ENCODE assay signal across 9 cellular contexts in genomic region chr1:225427249-225428065, GRCh38. TPM values are rescaled to one million over a fixed set of nuclear protein-coding genes. Genes with fewer than 3 reads are reported as not detected.
DNase-seq lines count a peak whose midpoint lies in the region; ATAC-seq, FAIRE-seq and TF ChIP-seq lines count a peak whose summit lies in the region.
"Had no signal": no experiment of that assay in that cellular context is flagged by ENCODE, and none has a peak within 500 bp of the region (broad histone marks: within the 10 kb centered on the region; RNA-seq: fewer than 3 reads in every experiment).

TSS of gene LBR (minus strand) at chr1:225428038. CDS start at chr1:225424075, 3,963 bp downstream.

- POLR2A ChIA-PET in endothelial cell of umbilical vein (lab: Charles Lee) = interaction anchor here (1.2 kb wide), 1 partner anchor 17 kb away, joined by 3 read pairs; no protein-coding TSS in a partner anchor

- BruUV-seq in endothelial cell of umbilical vein (replicated peaks; lab: Mats Ljungman, UMichigan) = no TSS peak

- intact Hi-C loops in endothelial cell of umbilical vein (cut with micrococcal nuclease) = loop anchor here (1.0 to 5.0 kb wide), 4 partner anchors 18 to 1595 kb away; partner anchors contain the start of gene H3-3A
- intact Hi-C loops in mucosa of descending colon (cut with DNase I, micrococcal nuclease) = no loop called here
- intact Hi-C loops in thyroid gland (cut with DNase I) = no loop called here

- H3K9me3 ChIP-seq in endothelial cell of umbilical vein (replicated peaks; ENCODE audit: control insufficient read depth, insufficient read depth, low read length) (no peaks in the 10 kb centered on the region), mucosa of descending colon (no peaks in the 10 kb centered on the region), thyroid gland (no peaks in the 10 kb centered on the region)

- H3K4me3 ChIP-seq in endothelial cell of umbilical vein (replicated peaks in 1 of 3; ENCODE audit: insufficient read depth in 1 of 3, low read depth in 1 of 3, low read length in 3 of 3) (peak within 1 kb of the TSS; percentile 37 to 79 (median 68)), mucosa of descending colon (peak within 1 kb of the TSS; percentile 93), thyroid gland (replicated peaks in 1 of 3) (peak within 1 kb of the TSS; percentile 88 to 98 (median 96))

- no peaks in the 10 kb centered on the region for H3K27me3 ChIP-seq in endothelial cell of umbilical vein (ENCODE audit: control insufficient read depth in 2 of 2, insufficient read depth in 2 of 2, low read length in 2 of 2)
- H3K27me3 ChIP-seq in thyroid gland = no peaks in the 10 kb centered on the region

- CTCF ChIA-PET in endothelial cell of umbilical vein (lab: Charles Lee) = interaction anchor here (1.2 to 4.8 kb wide), 4 partner anchors 13 to 48 kb away, joined by 3 to 31 read pairs (median 7); no protein-coding TSS in a partner anchor

- H4K20me1 ChIP-seq in endothelial cell of umbilical vein (replicated peaks; ENCODE audit: control insufficient read depth, extremely low read depth, insufficient read depth, low read length) = peaks cover 4% of the 10 kb centered on the region

- H3K79me2 ChIP-seq in endothelial cell of umbilical vein (ENCODE audit: control insufficient read depth, insufficient read depth, low read length) = peaks cover 54% of the 10 kb centered on the region

- peak; percentile 47 for TF ChIP-seq POLR2A in endothelial cell of umbilical vein (IDR thresholded peaks at IDR 0.05; ENCODE audit: low read depth, low read length)
- TF ChIP-seq POLR2A in thyroid gland (IDR thresholded peaks at IDR 0.05) = peak in 1 of 2 donors; percentile 47

- FAIRE-seq in endothelial cell of umbilical vein (lab: Jason Lieb, UNC) = no peak
- FAIRE-seq: TTC549 had no signal

- peak within 1 kb of the TSS; percentile 76 for H3K9ac ChIP-seq in endothelial cell of umbilical vein (replicated peaks; ENCODE audit: extremely low read depth, insufficient read depth, low read length)

- H3K4me2 ChIP-seq in endothelial cell of umbilical vein (ENCODE audit: insufficient read depth, low read length) = peak within 1 kb of the TSS; percentile 91

- WGBS in thyroid gland, 2 donors = 0 to 2% methylated on average over 13 to 31 of the region's 93 CpGs

- H3K36me3 ChIP-seq in endothelial cell of umbilical vein (ENCODE audit: control insufficient read depth in 2 of 2, extremely low read depth in 1 of 2, insufficient read depth in 2 of 2, low read length in 2 of 2) (no peaks in the 10 kb centered on the region), mucosa of descending colon (ENCODE audit: low read depth) (no peaks in the 10 kb centered on the region), thyroid gland (peaks cover 0 to 3% of the 10 kb centered on the region in 2 donors)

- peak within 1 kb of the TSS; percentile 66 for H2AFZ ChIP-seq in endothelial cell of umbilical vein (ENCODE audit: low read depth, low read length)

- no peak for TF ChIP-seq CTCF in C4-2B (conservative IDR thresholded peaks at IDR 0.05)
- TF ChIP-seq CTCF in VCaP (conservative IDR thresholded peaks at IDR 0.05) = no peak
- TF ChIP-seq CTCF in endothelial cell of umbilical vein (IDR thresholded peaks at IDR 0.05; ENCODE audit: extremely low read depth in 1 of 2, insufficient read depth in 1 of 2, low read depth in 1 of 2, low read length in 2 of 2) = no peak
- no peak for TF ChIP-seq CTCF in mucosa of descending colon (IDR thresholded peaks at IDR 0.05)
- no peak for TF ChIP-seq CTCF in thyroid gland (IDR thresholded peaks at IDR 0.05)

- H3K27ac ChIP-seq in C4-2B (peak within 1 kb of the TSS; percentile 94), VCaP (peak within 1 kb of the TSS; percentile 91), endothelial cell of umbilical vein (ENCODE audit: insufficient read depth, low read depth, low read length) (peak within 1 kb of the TSS; percentile 75), thyroid gland (peak within 1 kb of the TSS; percentile 80 to 88 (median 80))

- dilution Hi-C loops in endothelial cell of umbilical vein (cut with MboI; ENCODE audit: extremely low pct_ligation_motif_present, low sequenced_read_pairs) = no loop called here

- H3K9me1 ChIP-seq in endothelial cell of umbilical vein (replicated peaks; ENCODE audit: control insufficient read depth, extremely low read depth, insufficient read depth, low read length) = no peaks in the 10 kb centered on the region

- peak; percentile 8 for ATAC-seq in GM19043 (IDR thresholded peaks at IDR 0.05; ENCODE audit: low read depth, unreplicated experiment)
- ATAC-seq in HG03175 (IDR thresholded peaks at IDR 0.05; ENCODE audit: unreplicated experiment) = peak; percentile 32
- ATAC-seq in mucosa of descending colon = peak; percentile 11

- DNase-seq in endothelial cell of umbilical vein (ENCODE audit: low read depth, low spot score) (no peak), mucosa of descending colon (peak in 1 of 3 donors; percentile 76), thyroid gland (peak; percentile 27 to 43), hippocampal formation (lab: John Stamatoyannopoulos, UW) (no peak)

- peaks cover 47% of the 10 kb centered on the region for H3K4me1 ChIP-seq in endothelial cell of umbilical vein (ENCODE audit: control insufficient read depth, extremely low read depth, insufficient read depth, low read length)
- H3K4me1 ChIP-seq in mucosa of descending colon (ENCODE audit: low read depth) = peaks cover 32% of the 10 kb centered on the region
- peaks cover 11 to 27% of the 10 kb centered on the region in 2 donors for H3K4me1 ChIP-seq in thyroid gland

TF ChIP-seq in endothelial cell of umbilical vein, 7 proteins besides CTCF, POLR2A, EP300 and RAD21:
- TF ChIP-seq GATA2 (IDR thresholded peaks at IDR 0.05; ENCODE audit: insufficient read depth, insufficient read length, low read depth, low read length) (no peak), POLR2AphosphoS5 (IDR thresholded peaks at IDR 0.05; ENCODE audit: insufficient read depth, low read depth, low read length) (peak; percentile 75)
TF ChIP-seq in endothelial cell of umbilical vein: peak in this region for 1.

RNA-seq across cellular contexts. Expression of gene LBR, which starts in this region (rescaled TPM):
- total RNA-seq in endothelial cell of umbilical vein (107 and 119 TPM in 2 replicates), mucosa of descending colon (100 to 1,000 TPM in 2 of 3 donors, 10 to 100 TPM in 1; 87.9 to 161 (median 123) TPM), thyroid gland (10 to 100 TPM; 33.1 to 46.7 (median 36.8) TPM)
- polyA plus RNA-seq in endothelial cell of umbilical vein = 49.9 and 53.9 TPM in 2 replicates
- 31.6 and 32.5 TPM in 2 replicates for polyA plus RNA-seq in endothelial cell of umbilical vein (2011; cell fraction: cytosol; rRNA removed)
- 61.2 and 66.7 TPM in 2 replicates for polyA plus RNA-seq in endothelial cell of umbilical vein (2011; cell fraction: nucleus; rRNA removed)
- polyA plus RNA-seq in endothelial cell of umbilical vein (2012) = 28.3 and 55.2 TPM in 2 replicates
- polyA minus RNA-seq in endothelial cell of umbilical vein = 83.4 and 86.8 TPM in 2 replicates
- polyA minus RNA-seq in endothelial cell of umbilical vein (2011; cell fraction: cytosol; rRNA and poly(A)+ RNA removed) = 25.3 TPM
- 53.2 and 76.4 TPM in 2 replicates for polyA minus RNA-seq in endothelial cell of umbilical vein (2011; cell fraction: nucleus; rRNA and poly(A)+ RNA removed)

Comparison
In these comparisons a context has a peak if more than half of its experiments do, and no peak if none do; other contexts are left out.
1. DNase-seq: peak in thyroid gland (2 of 2); none in endothelial cell of umbilical vein (single experiment) and hippocampal formation (0 of 2).
2. Peak in every context shown above with its lines, with median percentiles within 50 percentile points of each other: H3K27ac ChIP-seq, ATAC-seq and H3K4me3 ChIP-seq.